7 cellular contexts compared by ENCODE assay signal in the genomic region with DNA sequence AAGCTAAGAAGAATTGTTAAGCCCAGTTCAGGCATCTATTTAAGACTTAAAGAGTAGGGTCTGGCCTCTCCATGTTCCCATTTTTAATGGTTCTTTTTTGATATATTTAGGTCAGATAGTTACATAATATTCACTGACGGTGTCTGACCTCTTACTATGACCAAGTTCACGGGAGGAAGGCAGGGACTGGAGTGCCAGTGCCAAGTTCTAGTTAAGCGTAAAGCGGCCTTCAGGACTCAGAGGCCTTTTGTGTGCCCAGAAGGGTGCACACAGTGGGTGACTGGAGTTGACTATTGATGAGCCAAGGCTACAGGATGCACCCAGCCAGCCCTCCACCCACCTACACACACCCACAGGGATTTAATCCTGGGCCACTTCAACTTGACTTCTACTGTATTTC.
"Had no signal": no experiment of that assay in that cellular context is flagged by ENCODE, and none has a peak within 500 bp of the region (broad histone marks: within the 10 kb centered on the region; RNA-seq: fewer than 3 reads in every experiment).

No MANE protein-coding gene starts in this region.

- H3K4me3 Mint-ChIP-seq: H9, IgD-negative memory B cell had no signal

- H3K9ac ChIP-seq: GM23248 had no signal

- H3K27ac ChIP-seq: GM23248 had no signal

- H3K27ac Mint-ChIP-seq: H9, IgD-negative memory B cell had no signal

- H3K4me3 ChIP-seq: GM23248 had no signal

- FAIRE-seq: H54, HTR-8/SVneo had no signal

- H3K9me3 Mint-ChIP-seq: H9, IgD-negative memory B cell had no signal

- H3K4me1 Mint-ChIP-seq: IgD-negative memory B cell had no signal

- H2AFZ ChIP-seq: GM23248 had no signal

- DNase-seq: GM23248, GOT3, H9, HCEC 1CT had no signal

- H3K36me3 Mint-ChIP-seq: IgD-negative memory B cell had no signal
